ENCODE assay signal across 13 cellular contexts in the genomic region with DNA sequence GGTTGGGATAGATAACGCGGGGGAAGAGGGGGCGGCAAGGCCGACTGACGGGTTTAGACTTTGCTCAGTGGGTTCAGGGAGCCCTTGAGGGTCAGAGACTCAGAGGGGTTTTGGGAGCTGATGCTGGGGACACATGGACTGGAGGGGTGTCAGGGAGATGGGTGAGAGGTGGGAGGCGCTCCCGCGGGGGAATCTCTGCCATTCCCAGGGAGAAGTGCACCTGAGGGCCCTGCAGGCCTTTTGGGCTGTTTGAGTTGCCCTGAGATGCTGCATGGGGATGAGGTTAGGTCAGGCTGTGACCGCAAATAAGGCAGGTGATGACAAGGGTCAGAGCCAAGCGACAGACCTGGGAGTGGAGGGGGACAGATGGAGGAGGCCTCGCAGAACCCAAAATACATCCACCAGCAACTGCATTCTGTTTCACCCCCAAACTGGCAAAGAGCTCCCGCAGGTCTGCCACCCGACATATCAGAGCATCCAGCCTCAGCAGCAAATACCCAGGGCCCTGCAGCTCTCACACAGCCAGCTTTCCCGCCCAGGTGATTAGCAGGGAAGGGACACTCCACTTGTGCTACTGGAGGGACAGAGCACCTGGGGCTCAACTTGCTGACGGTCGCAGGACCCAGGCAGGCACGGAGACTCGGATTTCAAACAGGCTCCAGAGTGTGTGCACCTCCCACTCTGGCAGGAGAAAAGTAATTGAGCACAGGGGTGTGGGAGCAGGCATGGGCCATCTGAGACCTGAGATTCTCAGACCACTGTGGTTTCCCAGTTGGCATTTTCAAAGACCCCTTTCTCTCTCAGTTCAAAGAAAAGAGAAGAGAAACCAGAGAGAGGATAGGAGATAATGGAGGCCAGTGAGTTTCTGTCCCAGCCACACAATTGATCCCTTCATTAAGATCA. TPM values are rescaled to one million over a fixed set of nuclear protein-coding genes. Genes with fewer than 3 reads are reported as not detected.
DNase-seq lines count a peak whose midpoint lies in the region; ATAC-seq, FAIRE-seq and TF ChIP-seq lines count a peak whose summit lies in the region.
"Had no signal": no experiment of that assay in that cellular context is flagged by ENCODE, and none has a peak within 500 bp of the region (broad histone marks: within the 10 kb centered on the region; RNA-seq: fewer than 3 reads in every experiment).

No MANE protein-coding gene starts in this region.

- H3K27me3 ChIP-seq in KMS-11 (ENCODE audit: insufficient read depth, low read depth) = no peaks in the 10 kb centered on the region
- H3K27me3 ChIP-seq in left ventricle myocardium inferior (ENCODE audit: low read depth) = no peaks in the 10 kb centered on the region
- no peaks in the 10 kb centered on the region for H3K27me3 ChIP-seq in prostate gland (replicated peaks; ENCODE audit: insufficient read depth)

- peaks cover 31% of the 10 kb centered on the region for H3K4me1 ChIP-seq in KMS-11 (ENCODE audit: low read depth, poor library complexity, severe bottlenecking)
- peaks cover 87% of the 10 kb centered on the region for H3K4me1 ChIP-seq in left ventricle myocardium inferior
- H3K4me1 ChIP-seq in prostate gland (replicated peaks) = no peaks in the 10 kb centered on the region

- peak overlapping the region; percentile 12 for H3K4me2 ChIP-seq in KMS-11
- H3K4me2 ChIP-seq: BLaER1 had no signal

- H3K9me3 ChIP-seq in left ventricle myocardium inferior (replicated peaks) = no peaks in the 10 kb centered on the region
- H3K9me3 ChIP-seq in prostate gland = no peaks in the 10 kb centered on the region
- H3K9me3 ChIP-seq: BLaER1 had no signal

- intact Hi-C loops in left ventricle myocardium inferior (cut with micrococcal nuclease) = no loop called here
- intact Hi-C loops in prostate gland (cut with DNase I) = no loop called here

- no peaks in the 10 kb centered on the region for H3K36me3 ChIP-seq in KMS-11 (ENCODE audit: insufficient read depth)
- H3K36me3 ChIP-seq in left ventricle myocardium inferior = peaks cover 35% of the 10 kb centered on the region
- no peaks in the 10 kb centered on the region for H3K36me3 ChIP-seq in prostate gland
- H3K36me3 ChIP-seq: BLaER1 had no signal

- TF ChIP-seq CTCF in KMS-11 (conservative IDR thresholded peaks at IDR 0.05; ENCODE audit: low read depth, low read length) (no peak), left ventricle myocardium inferior (IDR thresholded peaks at IDR 0.05; ENCODE audit: borderline replicate concordance) (no peak), prostate gland (IDR thresholded peaks at IDR 0.05) (no peak)

- TF ChIP-seq POLR2A in GM12891 (IDR thresholded peaks at IDR 0.05; ENCODE audit: low read depth, low read length) (no peak), prostate gland (IDR thresholded peaks at IDR 0.05) (no peak)

- WGBS in prostate gland = 87% methylated on average over 16 of the region's 18 CpGs

- DNase-seq in GM12891 (ENCODE audit: insufficient read length, low spot score) = no peak
- no peak for DNase-seq in left ventricle myocardium inferior
- no peak for DNase-seq in prostate gland (ENCODE audit: low spot score)
- no peak for DNase-seq in KG1 (lab: John Stamatoyannopoulos, UW)
- DNase-seq in stimulated activated CD4-positive, alpha-beta T cell treated with anti-CD3 and anti-CD28 coated beads, Interleukin-2, amount 100 ng/mL, for 48 hours = no peak
- DNase-seq: naive B cell; stimulated activated naive CD8-positive, alpha-beta T cell treated with anti-CD3 and anti-CD28 coated beads, Interleukin-15, amount 100 ng/mL, for 72 hours; T-helper 17 cell had no signal

- H3K4me3 ChIP-seq in KMS-11 (IDR thresholded peaks at IDR 0.05; ENCODE audit: insufficient read depth, low read depth, low read length) (no peak overlapping the region), left ventricle myocardium inferior (no peak overlapping the region), prostate gland (no peak overlapping the region)
- H3K4me3 ChIP-seq: BLaER1 had no signal

- H3K27ac ChIP-seq in KMS-11 (peak overlapping the region; percentile 32; the same call in 1 of the 2 replicates), left ventricle myocardium inferior (replicated peaks) (peak overlapping the region; percentile 94), prostate gland (peak overlapping the region; percentile 23 to 34)
- H3K27ac ChIP-seq: BLaER1 had no signal

- no peak overlapping the region for H3K9ac ChIP-seq in KMS-11
- H3K9ac ChIP-seq: BLaER1 had no signal

- no peak overlapping the region for H2AFZ ChIP-seq in KMS-11 (ENCODE audit: low read depth)

- no peak for ATAC-seq in HG03135 (IDR thresholded peaks at IDR 0.05; ENCODE audit: unreplicated experiment)
- ATAC-seq in HG03196 (IDR thresholded peaks at IDR 0.05; ENCODE audit: unreplicated experiment) = no peak
- ATAC-seq: stimulated activated naive CD8-positive, alpha-beta T cell treated with anti-CD3 and anti-CD28 coated beads, Interleukin-15, amount 100 ng/mL, for 72 hours; T-helper 17 cell had no signal

- peak; percentile 74 for FAIRE-seq in GM12891 (lab: Jason Lieb, UNC)
- FAIRE-seq: endometrium had no signal

- no peaks in the 10 kb centered on the region for H3K79me2 ChIP-seq in KMS-11 (ENCODE audit: insufficient read depth, low read depth)

- H4K20me1 ChIP-seq in KMS-11 (ENCODE audit: insufficient read depth) = no peaks in the 10 kb centered on the region
- H4K20me1 ChIP-seq: BLaER1 had no signal

TF ChIP-seq in GM12891, 5 proteins besides CTCF, POLR2A, EP300 and RAD21:
- TF ChIP-seq SPI1 (IDR thresholded peaks at IDR 0.05; ENCODE audit: low read depth, low read length) = peak; percentile 70
- no peak for TF ChIP-seq TAF1 (IDR thresholded peaks at IDR 0.05; ENCODE audit: low read depth, low read length)
- TF ChIP-seq POLR2AphosphoS5 (IDR thresholded peaks at IDR 0.05; ENCODE audit: low read depth, low read length) = no peak

RNA-seq across cellular contexts. Expression of a gene that starts 26.4 kb away (rescaled TPM):
- polyA plus RNA-seq in GM12891 (2012; ENCODE audit: low read depth, missing spikeins) = 17.4 TPM
- total RNA-seq in left ventricle myocardium inferior = 186 TPM
- total RNA-seq in prostate gland = 1 to 10 TPM; 7.0 to 8.0 TPM

Comparison
In these comparisons a context has a peak if more than half of its experiments do, and no peak if none do; other contexts are left out.
1. H3K27ac ChIP-seq: peak in every context shown above with its lines; median percentile 94 in left ventricle myocardium inferior; 32 in KMS-11; 28 in prostate gland.
2. RNA of a gene that starts 26.4 kb away (total RNA-seq): 186 TPM in left ventricle myocardium inferior (single experiment); 7.0 to 8.0 TPM in prostate gland; every median in the first group is over 10 times any median in the second.